15 cellular contexts compared by ENCODE assay signal in genomic region chr5:22986281-22986680, GRCh38.
A peak's percentile ranks its signal among the peaks of the same experiment; 100 is the strongest.
DNase-seq lines count a peak whose midpoint lies in the region; ATAC-seq and TF ChIP-seq lines count a peak whose summit lies in the region.
"Had no signal": no experiment of that assay in that cellular context is flagged by ENCODE, and none has a peak within 500 bp of the region (broad histone marks: within the 10 kb centered on the region; RNA-seq: fewer than 3 reads in every experiment).

No MANE protein-coding gene starts in this region.

- no peak for TF ChIP-seq CTCF in mucosa of descending colon (IDR thresholded peaks at IDR 0.05)

- intact Hi-C loops in mucosa of descending colon (cut with DNase I, micrococcal nuclease) = no loop called here

- H3K4me3 ChIP-seq in mucosa of descending colon = no peak overlapping the region
- H3K4me3 ChIP-seq: BLaER1, GM12878 had no signal

- H3K36me3 ChIP-seq in mucosa of descending colon (ENCODE audit: low read depth) = no peaks in the 10 kb centered on the region
- H3K36me3 ChIP-seq: BLaER1 had no signal

- no peaks in the 10 kb centered on the region for H3K9me3 ChIP-seq in mucosa of descending colon
- H3K9me3 ChIP-seq: BLaER1 had no signal

- DNase-seq in NCI-H2171 treated with DMSO at 0.1 percent for 48 hours (lab: John Stamatoyannopoulos, UW) (peak; percentile 64), NCI-H2171 (lab: John Stamatoyannopoulos, UW) (no peak), NCI-H69 (lab: John Stamatoyannopoulos, UW) (peak; percentile 68), mucosa of descending colon (peak in 1 of 3 donors; percentile 7), NOMO-1 treated with dmso at 0.1 percent for 144 hours (lab: John Stamatoyannopoulos, UW; ENCODE audit: unreplicated experiment) (no peak)
- DNase-seq in effector CD4-positive, alpha-beta T cell = no peak
- DNase-seq: 8988T; CD4-positive, alpha-beta memory T cell; DMS53; DND-41; EL; H9 had no signal

- ATAC-seq in mucosa of descending colon = peak; percentile 45
- no peak for ATAC-seq in HG03457 (IDR thresholded peaks at IDR 0.05; ENCODE audit: unreplicated experiment)
- ATAC-seq: GM12878 had no signal

- H3K4me1 ChIP-seq in mucosa of descending colon (ENCODE audit: low read depth) = no peaks in the 10 kb centered on the region
- H3K4me1 ChIP-seq: BLaER1 had no signal

Comparison
In these comparisons a context has a peak if more than half of its experiments do, and no peak if none do; other contexts are left out.
1. DNase-seq: peak in NCI-H2171 treated with DMSO at 0.1 percent for 48 hours (single experiment) and NCI-H69 (single experiment); none in NCI-H2171 (single experiment), effector CD4-positive, alpha-beta T cell (single experiment) and NOMO-1 treated with dmso at 0.1 percent for 144 hours (single experiment).